Comparison of ENCODE assay signal across 8 cellular contexts in genomic region chr17:82648165-82648668, GRCh38. TPM values are rescaled to one million over a fixed set of nuclear protein-coding genes. Genes with fewer than 3 reads are reported as not detected.
A peak's percentile ranks its signal among the peaks of the same experiment; 100 is the strongest.
DNase-seq lines count a peak whose midpoint lies in the region; ATAC-seq and TF ChIP-seq lines count a peak whose summit lies in the region.

TSS of gene WDR45B (minus strand) at chr17:82648444. CDS start at chr17:82648340, 104 bp downstream.

- H2AFZ ChIP-seq in parathyroid adenoma: peak within 1 kb of the TSS; percentile 93

- H3K27ac Mint-ChIP-seq in activated naive CD8-positive, alpha-beta T cell treated with anti-CD3 and anti-CD28 coated beads, Interleukin-2, amount 50 U/mL, for 24 hours: peak within 1 kb of the TSS; percentile 64

- H3K4me1 ChIP-seq in cardiac muscle cell (ENCODE audit: low read depth): peaks cover 6% of the 10 kb centered on the region
- peaks cover 10% of the 10 kb centered on the region for H3K4me1 ChIP-seq in parathyroid adenoma
- H3K4me1 ChIP-seq in tibial artery: peaks cover 0 to 39% (median 23%) of the 10 kb centered on the region in 4 donors

- H3K4me3 Mint-ChIP-seq in activated naive CD8-positive, alpha-beta T cell treated with anti-CD3 and anti-CD28 coated beads, Interleukin-2, amount 50 U/mL, for 24 hours: peak within 1 kb of the TSS; percentile 83

- H3K9ac ChIP-seq in parathyroid adenoma: peak within 1 kb of the TSS; percentile 99

- no peaks in the 10 kb centered on the region for H3K9me3 Mint-ChIP-seq in activated naive CD8-positive, alpha-beta T cell treated with anti-CD3 and anti-CD28 coated beads, Interleukin-2, amount 50 U/mL, for 24 hours

- TF ChIP-seq CTCF in GM10266 (IDR thresholded peaks at IDR 0.05; ENCODE audit: control insufficient read depth, insufficient read depth, low read depth, missing control alignments) (no peak), cardiac muscle cell (IDR thresholded peaks at IDR 0.05; ENCODE audit: low read depth, low read length) (no peak), parathyroid adenoma (IDR thresholded peaks at IDR 0.05) (no peak), tibial artery (IDR thresholded peaks at IDR 0.05) (no peak)

- H3K27me3 ChIP-seq in cardiac muscle cell (no peaks in the 10 kb centered on the region), parathyroid adenoma (ENCODE audit: control insufficient read depth, insufficient read depth, low read length) (no peaks in the 10 kb centered on the region), tibial artery (no peaks in the 10 kb centered on the region)

- H3K4me1 Mint-ChIP-seq in activated naive CD8-positive, alpha-beta T cell treated with anti-CD3 and anti-CD28 coated beads, Interleukin-2, amount 50 U/mL, for 24 hours: peaks cover 18% of the 10 kb centered on the region

- H3K27ac ChIP-seq in cardiac muscle cell (peak within 1 kb of the TSS; percentile 97), parathyroid adenoma (peak within 1 kb of the TSS; percentile 83), tibial artery (peak within 1 kb of the TSS; percentile 97 to 98)

- peak within 1 kb of the TSS; percentile 95 for H3K4me2 ChIP-seq in parathyroid adenoma (ENCODE audit: low read length)

- peaks cover 31% of the 10 kb centered on the region for H3K79me2 ChIP-seq in parathyroid adenoma

- H3K9me3 ChIP-seq in cardiac muscle cell (ENCODE audit: low read depth) (no peaks in the 10 kb centered on the region), parathyroid adenoma (ENCODE audit: control insufficient read depth, low read length) (no peaks in the 10 kb centered on the region), tibial artery (no peaks in the 10 kb centered on the region)

- peak; percentile 95 for ATAC-seq in HG02759 (IDR thresholded peaks at IDR 0.05; ENCODE audit: unreplicated experiment)
- peak; percentile 90 for ATAC-seq in activated naive CD8-positive, alpha-beta T cell treated with anti-CD3 and anti-CD28 coated beads, Interleukin-2, amount 50 U/mL, for 24 hours

- peaks cover 12% of the 10 kb centered on the region for H3K36me3 ChIP-seq in cardiac muscle cell
- no peaks in the 10 kb centered on the region for H3K36me3 ChIP-seq in parathyroid adenoma (ENCODE audit: control insufficient read depth, insufficient read depth, low read length)
- peaks cover 5 to 16% (median 15%) of the 10 kb centered on the region in 3 donors for H3K36me3 ChIP-seq in tibial artery

- H3K36me3 Mint-ChIP-seq in activated naive CD8-positive, alpha-beta T cell treated with anti-CD3 and anti-CD28 coated beads, Interleukin-2, amount 50 U/mL, for 24 hours (ENCODE audit: low read depth): peaks cover 22% of the 10 kb centered on the region

- peak; percentile 100 for DNase-seq in GM10266 (ENCODE audit: extremely low spot score)
- peak; percentile 58 for DNase-seq in NCI-H1417 treated with DMSO at 0.1 percent for 48 hours (lab: John Stamatoyannopoulos, UW)
- peak; percentile 95 for DNase-seq in SW480 (ENCODE audit: low spot score)
- peak; percentile 91 for DNase-seq in activated naive CD8-positive, alpha-beta T cell treated with anti-CD3 and anti-CD28 coated beads, Interleukin-2, amount 50 U/mL, for 24 hours
- peak; percentile 97 to 99 for DNase-seq in cardiac muscle cell (ENCODE audit: low read depth in 1 of 2, low spot score in 1 of 2)
- peak; percentile 94 to 97 for DNase-seq in tibial artery

- no peaks in the 10 kb centered on the region for H3K27me3 Mint-ChIP-seq in activated naive CD8-positive, alpha-beta T cell treated with anti-CD3 and anti-CD28 coated beads, Interleukin-2, amount 50 U/mL, for 24 hours

- intact Hi-C loops in tibial artery (cut with DNase I; ENCODE audit: low total_unique reads): loop anchor here (5.0 kb wide), 1 partner anchor 104 kb away; the partner anchor contains the start of gene TBCD

- H3K4me3 ChIP-seq in cardiac muscle cell (peak within 1 kb of the TSS; percentile 92), parathyroid adenoma (ENCODE audit: low read depth, low read length) (peak within 1 kb of the TSS; percentile 76), tibial artery (peak within 1 kb of the TSS; percentile 91 to 92)

RNA-seq across cellular contexts. Expression of gene WDR45B, which starts in this region (rescaled TPM):
- total RNA-seq in cardiac muscle cell: 83.2 and 111 TPM in 2 replicates
- 99.5 and 105 TPM in 2 replicates for polyA plus RNA-seq in cardiac muscle cell

Comparison
In these comparisons a context has a peak if more than half of its experiments do, and no peak if none do; other contexts are left out.
1. Peak in every context shown above with its lines: DNase-seq, ATAC-seq, H3K4me3 ChIP-seq and H3K27ac ChIP-seq.